10 cellular contexts compared by ENCODE assay signal in the genomic region with DNA sequence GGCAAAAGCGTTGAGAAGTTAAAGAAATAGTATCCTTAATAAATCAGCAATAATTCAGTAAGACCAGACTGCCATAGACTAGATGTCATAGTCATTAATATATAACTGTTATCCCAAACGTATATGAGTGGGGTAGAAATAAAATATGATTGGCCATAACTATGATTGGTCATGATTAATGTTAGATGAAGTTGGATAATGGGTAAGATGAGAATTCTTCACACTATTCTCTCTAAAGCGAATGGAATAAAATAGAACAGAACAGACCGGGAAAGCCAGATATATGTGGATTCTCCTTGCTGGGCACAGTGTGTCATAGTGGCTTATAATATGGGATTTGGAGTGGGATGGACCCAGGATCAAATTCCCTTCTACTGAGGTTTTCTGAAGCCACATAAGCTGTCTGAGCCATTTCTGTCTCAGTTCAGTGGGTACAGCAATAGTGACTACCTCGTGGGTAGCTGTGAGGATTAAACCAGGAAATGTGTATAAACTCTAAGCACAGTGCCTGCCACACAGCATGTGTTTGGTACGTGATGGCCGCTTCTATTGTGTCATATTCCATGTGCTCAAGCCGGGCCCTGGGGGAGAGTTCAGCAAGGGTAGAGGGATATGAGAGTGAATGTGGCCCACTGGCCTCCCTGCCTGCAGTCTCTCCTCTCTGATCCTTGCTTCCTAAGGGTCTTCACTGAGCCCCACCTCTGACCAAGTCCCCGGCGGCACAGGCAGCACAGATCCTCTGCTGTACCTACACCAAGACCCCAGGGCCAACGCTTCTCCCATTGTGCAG. TPM values are rescaled to one million over a fixed set of nuclear protein-coding genes. Genes with fewer than 3 reads are reported as not detected.
DNase-seq lines count a peak whose midpoint lies in the region; ATAC-seq, FAIRE-seq and TF ChIP-seq lines count a peak whose summit lies in the region.
"Had no signal": no experiment of that assay in that cellular context is flagged by ENCODE, and none has a peak within 500 bp of the region (broad histone marks: within the 10 kb centered on the region; RNA-seq: fewer than 3 reads in every experiment).

No MANE protein-coding gene starts in this region.

- 71 to 75% methylated on average over 11 of the region's 11 CpGs for WGBS in upper lobe of left lung, 2 donors

- no peaks in the 10 kb centered on the region for H3K9me3 ChIP-seq in left ventricle myocardium inferior (replicated peaks)
- no peaks in the 10 kb centered on the region for H3K9me3 ChIP-seq in left lung
- H3K9me3 ChIP-seq in upper lobe of left lung, result no peaks in the 10 kb centered on the region
- H3K9me3 ChIP-seq: prostate gland had no signal

- no peaks in the 10 kb centered on the region for H3K9me3 Mint-ChIP-seq in activated B cell treated with CpG ODN at 0.5 μM for 24 hours

- H3K27me3 ChIP-seq in left ventricle myocardium inferior (ENCODE audit: low read depth) (no peaks in the 10 kb centered on the region), left lung (no peaks in the 10 kb centered on the region), upper lobe of left lung (no peaks in the 10 kb centered on the region)

- no peak for ATAC-seq in Right ventricle myocardium superior (ENCODE audit: poor library complexity)
- ATAC-seq in activated B cell treated with CpG ODN at 0.5 μM for 24 hours (ENCODE audit: low read depth), result peak; percentile 56
- peak; percentile 7 for ATAC-seq in left lung
- no peak for ATAC-seq in upper lobe of left lung (ENCODE audit: low FRiP score in 2 of 2)
- no peak for ATAC-seq in GM21367 (IDR thresholded peaks at IDR 0.05; ENCODE audit: unreplicated experiment)
- no peak for ATAC-seq in GM21423 (IDR thresholded peaks at IDR 0.05; ENCODE audit: unreplicated experiment)

- no peak for FAIRE-seq in D721Med (lab: Jason Lieb, UNC)

- peak overlapping the region; percentile 84 for H3K27ac Mint-ChIP-seq in activated B cell treated with CpG ODN at 0.5 μM for 24 hours

- peaks cover 28% of the 10 kb centered on the region for H3K4me1 Mint-ChIP-seq in activated B cell treated with CpG ODN at 0.5 μM for 24 hours

- no peak for TF ChIP-seq POLR2A in upper lobe of left lung (IDR thresholded peaks at IDR 0.05)

- intact Hi-C loops in left ventricle myocardium inferior (cut with micrococcal nuclease), result no loop called here
- intact Hi-C loops in Right ventricle myocardium superior (cut with DNase I), result loop anchor here (5.0 kb wide), 1 partner anchor 77 kb away; no protein-coding TSS in a partner anchor
- intact Hi-C loops in activated B cell treated with CpG ODN at 0.5 μM for 24 hours (cut with micrococcal nuclease), result loop anchor here (10.0 kb wide), 1 partner anchor 449 kb away; no protein-coding TSS in a partner anchor
- intact Hi-C loops in left lung (cut with DNase I), result no loop called here

- no peaks in the 10 kb centered on the region for H3K27me3 Mint-ChIP-seq in activated B cell treated with CpG ODN at 0.5 μM for 24 hours

- no peak overlapping the region for H3K4me3 ChIP-seq in left ventricle myocardium inferior
- no peak overlapping the region for H3K4me3 ChIP-seq in left lung
- H3K4me3 ChIP-seq in upper lobe of left lung, result no peak overlapping the region
- H3K4me3 ChIP-seq: prostate gland had no signal

- H3K4me3 Mint-ChIP-seq in activated B cell treated with CpG ODN at 0.5 μM for 24 hours, result peak overlapping the region; percentile 2

- no peak for TF ChIP-seq EP300 in upper lobe of left lung (IDR thresholded peaks at IDR 0.05)

- no peak for DNase-seq in left ventricle myocardium inferior
- no peak for DNase-seq in Right ventricle myocardium superior
- DNase-seq in activated B cell treated with CpG ODN at 0.5 μM for 24 hours, result no peak
- no peak for DNase-seq in left lung
- DNase-seq in upper lobe of left lung, result no peak
- no peak for DNase-seq in D721Med (ENCODE audit: insufficient read length, low spot score)

- no peaks in the 10 kb centered on the region for H3K36me3 ChIP-seq in left ventricle myocardium inferior
- H3K36me3 ChIP-seq in left lung, result no peaks in the 10 kb centered on the region
- H3K36me3 ChIP-seq in upper lobe of left lung, result no peaks in the 10 kb centered on the region
- H3K36me3 ChIP-seq: prostate gland had no signal

- peak overlapping the region; percentile 50 for H3K27ac ChIP-seq in left ventricle myocardium inferior (replicated peaks)
- peak overlapping the region in 1 of 2 donors; percentile 60 for H3K27ac ChIP-seq in left lung
- peak overlapping the region in 3 of 4 donors; percentile 2 to 54 (median 27) for H3K27ac ChIP-seq in upper lobe of left lung
- H3K27ac ChIP-seq: C4-2B, prostate gland had no signal

- CTCF ChIA-PET in activated B cell treated with CpG ODN at 0.5 μM for 24 hours (lab: Charles Lee), result interaction anchor here (0.5 to 6.9 kb wide), 27 partner anchors 11 to 294 kb away, joined by 3 to 108 read pairs (median 6); partner anchors contain the start of genes CPNE2 and NLRC5

- peaks cover 48% of the 10 kb centered on the region for H3K4me1 ChIP-seq in left ventricle myocardium inferior
- H3K4me1 ChIP-seq in left lung, result peaks cover 0 to 46% of the 10 kb centered on the region in 2 donors
- peaks cover 34 to 48% (median 40%) of the 10 kb centered on the region in 4 donors for H3K4me1 ChIP-seq in upper lobe of left lung
- H3K4me1 ChIP-seq: prostate gland had no signal

- no peaks in the 10 kb centered on the region for H3K36me3 Mint-ChIP-seq in activated B cell treated with CpG ODN at 0.5 μM for 24 hours (ENCODE audit: low read depth)

- POLR2A ChIA-PET in activated B cell treated with CpG ODN at 0.5 μM for 24 hours (lab: Charles Lee), result interaction anchor here (0.6 to 12.4 kb wide), 16 partner anchors 9 to 98 kb away, joined by 3 to 233 read pairs (median 4); partner anchors contain the start of gene NLRC5

- no peak for TF ChIP-seq CTCF in left ventricle myocardium inferior (IDR thresholded peaks at IDR 0.05; ENCODE audit: borderline replicate concordance)
- no peak for TF ChIP-seq CTCF in activated B cell treated with CpG ODN at 0.5 μM for 24 hours (IDR thresholded peaks at IDR 0.05)
- no peak for TF ChIP-seq CTCF in left lung (IDR thresholded peaks at IDR 0.05)
- TF ChIP-seq CTCF in upper lobe of left lung (IDR thresholded peaks at IDR 0.05), result no peak
- no peak for TF ChIP-seq CTCF in D721Med (IDR thresholded peaks at IDR 0.05; ENCODE audit: insufficient read depth, missing control alignments)

RNA-seq across cellular contexts. Expression of gene CETP, which starts 3.6 kb away (rescaled TPM):
- total RNA-seq in left ventricle myocardium inferior, result 0.16 TPM
- total RNA-seq in Right ventricle myocardium superior, result 0.24 TPM
- total RNA-seq in activated B cell treated with CpG ODN at 0.5 μM for 24 hours, result 1.0 and 1.4 TPM in 2 replicates
- total RNA-seq in left lung, result under 1 TPM; 0.58 to 0.82 TPM
- total RNA-seq in upper lobe of left lung, result 1 to 10 TPM in 1 of 6 donors, under 1 TPM in 4, not detected in 1; 0.29 to 1.5 (median 0.91) TPM

RNA-seq across cellular contexts. Expression of gene NLRC5, which starts 24.0 kb away (rescaled TPM):
- total RNA-seq in left ventricle myocardium inferior (6.6 TPM), Right ventricle myocardium superior (9.9 TPM), activated B cell treated with CpG ODN at 0.5 μM for 24 hours (296 and 372 TPM in 2 replicates), left lung (10 to 100 TPM; 26.8 to 93.3 TPM), upper lobe of left lung (100 to 1,000 TPM in 2 of 6 donors, 10 to 100 TPM in 4; 29.2 to 361 (median 52.7) TPM)

RNA-seq across cellular contexts. Expression of gene HERPUD1, which starts 33.4 kb away (rescaled TPM):
- total RNA-seq in left ventricle myocardium inferior (119 TPM), Right ventricle myocardium superior (105 TPM), activated B cell treated with CpG ODN at 0.5 μM for 24 hours (766 and 820 TPM in 2 replicates), left lung (100 to 1,000 TPM; 104 to 155 TPM), upper lobe of left lung (100 to 1,000 TPM in 5 of 6 donors, 10 to 100 TPM in 1; 81.0 to 283 (median 196) TPM)

Comparison
In these comparisons a context has a peak if more than half of its experiments do, and no peak if none do; other contexts are left out.
1. intact Hi-C loops: an anchor here in Right ventricle myocardium superior (5.0 kb wide) and activated B cell treated with CpG ODN at 0.5 μM for 24 hours (10.0 kb wide); none called in left ventricle myocardium inferior and left lung.
2. ATAC-seq: peak in activated B cell treated with CpG ODN at 0.5 μM for 24 hours (single experiment) and left lung (single experiment); none in Right ventricle myocardium superior (single experiment), upper lobe of left lung (0 of 2), GM21367 (single experiment) and GM21423 (single experiment).